Comparison of ENCODE assay signal across 17 cellular contexts in genomic region chr1:8406011-8406410, GRCh38.
"Had no signal": no experiment of that assay in that cellular context is flagged by ENCODE, and none has a peak within 500 bp of the region (broad histone marks: within the 10 kb centered on the region; RNA-seq: fewer than 3 reads in every experiment).

No MANE protein-coding gene starts in this region.

- H3K27me3 ChIP-seq: dorsolateral prefrontal cortex, heart right ventricle, left lung, neural progenitor cell, ovary, tibial nerve had no signal

- H3K4me2 ChIP-seq: neural progenitor cell, SK-N-SH had no signal

- H3K4me3 Mint-ChIP-seq: activated B cell treated with CpG ODN at 0.5 μM for 24 hours; activated naive CD8-positive, alpha-beta T cell treated with anti-CD3 and anti-CD28 coated beads for 36 hours had no signal

- DNase-seq: activated B cell treated with CpG ODN at 0.5 μM for 24 hours; activated CD4-positive, alpha-beta T cell treated with anti-CD3 and anti-CD28 coated beads, Interleukin-2, amount 50 U/mL, for 1 hour; activated effector memory CD4-positive, alpha-beta T cell treated with anti-CD3 and anti-CD28 coated beads, Interleukin-2, amount 50 U/mL, for 16 hours; activated naive CD8-positive, alpha-beta T cell treated with anti-CD3 and anti-CD28 coated beads for 36 hours; activated T-cell treated with anti-CD3 and anti-CD28 coated beads for 4 hours; aorta; dorsolateral prefrontal cortex; foreskin melanocyte; heart right ventricle; islet precursor cell; left lung; mesenchymal stem cell; ovary; SK-N-SH; stimulated activated CD4-positive, alpha-beta T cell treated with anti-CD3 and anti-CD28 coated beads, Interleukin-4, amount 100 ng/mL, for 4 hours had no signal

- H3K27ac Mint-ChIP-seq: activated naive CD8-positive, alpha-beta T cell treated with anti-CD3 and anti-CD28 coated beads for 36 hours had no signal

- H3K36me3 ChIP-seq: neural progenitor cell, ovary had no signal

- H3K9me3 Mint-ChIP-seq: activated B cell treated with CpG ODN at 0.5 μM for 24 hours; activated naive CD8-positive, alpha-beta T cell treated with anti-CD3 and anti-CD28 coated beads for 36 hours had no signal

- H3K4me3 ChIP-seq: dorsolateral prefrontal cortex, heart right ventricle, left lung, neural progenitor cell, ovary, tibial nerve had no signal

- H3K9ac ChIP-seq: neural progenitor cell, SK-N-SH had no signal

- ATAC-seq: heart right ventricle, left lung had no signal

- H3K27me3 Mint-ChIP-seq: activated B cell treated with CpG ODN at 0.5 μM for 24 hours; activated naive CD8-positive, alpha-beta T cell treated with anti-CD3 and anti-CD28 coated beads for 36 hours had no signal

- H3K27ac ChIP-seq: neural progenitor cell, ovary had no signal

- H3K9me3 ChIP-seq: heart right ventricle, left lung, ovary, SK-N-SH, tibial nerve had no signal

- H2AFZ ChIP-seq: neural progenitor cell had no signal
